ENCODE assay signal across 18 cellular contexts in the genomic region with DNA sequence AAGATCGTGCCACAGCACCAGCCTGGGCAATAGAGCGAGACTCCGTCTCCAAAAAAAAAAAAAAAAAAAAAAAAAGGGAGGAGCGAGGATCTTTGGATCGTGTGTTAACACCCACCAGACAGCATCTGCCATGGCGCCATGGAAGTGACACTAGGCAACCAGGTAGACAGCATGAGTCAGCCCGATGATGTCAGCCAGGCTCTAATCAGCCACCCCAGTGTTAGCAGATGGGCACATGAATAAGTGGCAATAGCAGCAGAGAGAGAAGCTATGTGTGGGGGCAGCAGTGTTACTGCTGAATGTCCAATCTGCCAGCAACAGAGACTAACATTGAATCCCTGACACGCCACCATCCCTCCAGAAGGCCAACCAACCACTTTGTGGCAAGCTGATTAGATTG.
DNase-seq lines count a peak whose midpoint lies in the region; ATAC-seq and TF ChIP-seq lines count a peak whose summit lies in the region.
"Had no signal": no experiment of that assay in that cellular context is flagged by ENCODE, and none has a peak within 500 bp of the region (broad histone marks: within the 10 kb centered on the region; RNA-seq: fewer than 3 reads in every experiment).

No MANE protein-coding gene starts in this region.

- no peaks in the 10 kb centered on the region for H3K4me1 ChIP-seq in HEK293 (ENCODE audit: control insufficient read depth, insufficient read depth, low read length)
- H3K4me1 ChIP-seq: HAP-1 had no signal

- DNase-seq in Ammon's horn (ENCODE audit: low spot score) (peak; percentile 60), head of caudate nucleus (peak in 34 of 42 donors; percentile 6 to 80 (median 41)), T-helper 2 cell (no peak), retina (no peak), NCI-H146 (lab: John Stamatoyannopoulos, UW) (no peak)
- DNase-seq: AML-193; CD4-positive, CD25-positive, alpha-beta regulatory T cell; Kasumi-1; NCI-H1417; NCI-H2227 treated with DMSO at 0.1 percent for 48 hours; NCI-H526 treated with DMSO at 0.1 percent for 48 hours; Right ventricle myocardium superior; SK-N-SH had no signal

- ATAC-seq in GM19023 (IDR thresholded peaks at IDR 0.05; ENCODE audit: unreplicated experiment) = no peak
- ATAC-seq: Panc1 had no signal

- no peak overlapping the region for H3K4me3 ChIP-seq in HEK293 (ENCODE audit: low read depth, low read length)
- H3K4me3 ChIP-seq: HAP-1 had no signal

- intact Hi-C loops in head of caudate nucleus (cut with DNase I) = no loop called here

- H3K9me3 ChIP-seq in HEK293 (ENCODE audit: control insufficient read depth, insufficient read depth, low read depth, low read length) = no peaks in the 10 kb centered on the region
- H3K9me3 ChIP-seq: HAP-1, SK-N-SH had no signal

- CTCF ChIA-PET in HEK293 (lab: Yijun Ruan, JAX) = interaction anchor here (0.6 to 1.3 kb wide), 3 partner anchors 10 to 1359 kb away, joined by 3 read pairs; no protein-coding TSS in a partner anchor

- H3K36me3 ChIP-seq in HEK293 (ENCODE audit: control insufficient read depth in 2 of 2, insufficient read depth in 1 of 2, low read length in 2 of 2) = no peaks in the 10 kb centered on the region
- H3K36me3 ChIP-seq: HAP-1 had no signal

- no peak for TF ChIP-seq CTCF in HEK293 (tag by site-specific recombination; IDR thresholded peaks at IDR 0.05)

- POLR2A ChIA-PET in HEK293 (lab: Yijun Ruan, JAX) = interaction anchor here (1.2 kb wide), 1 partner anchor 11 kb away, joined by 3 read pairs; no protein-coding TSS in a partner anchor

- H3K27ac ChIP-seq in HEK293 (ENCODE audit: extremely low read depth, low read depth, low read length) = no peak overlapping the region
- H3K27ac ChIP-seq in angular gyrus (ENCODE audit: low read depth, low read length) = peak overlapping the region; percentile 62

TF ChIP-seq in HEK293, 187 proteins besides CTCF, POLR2A, EP300 and RAD21:
- TF ChIP-seq ZNF629 (tag by site-specific recombination; IDR thresholded peaks at IDR 0.05) (peak; percentile 40), GLIS1 (tag by site-specific recombination; IDR thresholded peaks at IDR 0.05) (no peak), ZNF138 (tag by site-specific recombination; IDR thresholded peaks at IDR 0.05; ENCODE audit: borderline replicate concordance) (no peak), ZNF624 (tag by site-specific recombination; IDR thresholded peaks at IDR 0.05) (no peak), ZNF324 (tag by site-specific recombination; IDR thresholded peaks at IDR 0.05) (no peak), ZEB2 (tag by site-specific recombination; IDR thresholded peaks at IDR 0.05) (no peak), ZFP37 (tag by site-specific recombination; IDR thresholded peaks at IDR 0.05) (no peak), ZNF404 (tag by site-specific recombination; IDR thresholded peaks at IDR 0.05) (no peak), ZNF266 (tag by site-specific recombination; IDR thresholded peaks at IDR 0.05; ENCODE audit: low read depth) (no peak), ZNF664 (tag by site-specific recombination; IDR thresholded peaks at IDR 0.05) (no peak), ZNF416 (tag by site-specific recombination; IDR thresholded peaks at IDR 0.05) (no peak)
- TF ChIP-seq, protein P1, sequence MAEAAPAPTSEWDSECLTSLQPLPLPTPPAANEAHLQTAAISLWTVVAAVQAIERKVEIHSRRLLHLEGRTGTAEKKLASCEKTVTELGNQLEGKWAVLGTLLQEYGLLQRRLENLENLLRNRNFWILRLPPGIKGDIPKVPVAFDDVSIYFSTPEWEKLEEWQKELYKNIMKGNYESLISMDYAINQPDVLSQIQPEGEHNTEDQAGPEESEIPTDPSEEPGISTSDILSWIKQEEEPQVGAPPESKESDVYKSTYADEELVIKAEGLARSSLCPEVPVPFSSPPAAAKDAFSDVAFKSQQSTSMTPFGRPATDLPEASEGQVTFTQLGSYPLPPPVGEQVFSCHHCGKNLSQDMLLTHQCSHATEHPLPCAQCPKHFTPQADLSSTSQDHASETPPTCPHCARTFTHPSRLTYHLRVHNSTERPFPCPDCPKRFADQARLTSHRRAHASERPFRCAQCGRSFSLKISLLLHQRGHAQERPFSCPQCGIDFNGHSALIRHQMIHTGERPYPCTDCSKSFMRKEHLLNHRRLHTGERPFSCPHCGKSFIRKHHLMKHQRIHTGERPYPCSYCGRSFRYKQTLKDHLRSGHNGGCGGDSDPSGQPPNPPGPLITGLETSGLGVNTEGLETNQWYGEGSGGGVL (tag by site-specific recombination; IDR thresholded peaks at IDR 0.05) = 0 out of 2 replicates have a peak, but pooled peaks have one; percentile 12
- TF ChIP-seq, protein P2, sequence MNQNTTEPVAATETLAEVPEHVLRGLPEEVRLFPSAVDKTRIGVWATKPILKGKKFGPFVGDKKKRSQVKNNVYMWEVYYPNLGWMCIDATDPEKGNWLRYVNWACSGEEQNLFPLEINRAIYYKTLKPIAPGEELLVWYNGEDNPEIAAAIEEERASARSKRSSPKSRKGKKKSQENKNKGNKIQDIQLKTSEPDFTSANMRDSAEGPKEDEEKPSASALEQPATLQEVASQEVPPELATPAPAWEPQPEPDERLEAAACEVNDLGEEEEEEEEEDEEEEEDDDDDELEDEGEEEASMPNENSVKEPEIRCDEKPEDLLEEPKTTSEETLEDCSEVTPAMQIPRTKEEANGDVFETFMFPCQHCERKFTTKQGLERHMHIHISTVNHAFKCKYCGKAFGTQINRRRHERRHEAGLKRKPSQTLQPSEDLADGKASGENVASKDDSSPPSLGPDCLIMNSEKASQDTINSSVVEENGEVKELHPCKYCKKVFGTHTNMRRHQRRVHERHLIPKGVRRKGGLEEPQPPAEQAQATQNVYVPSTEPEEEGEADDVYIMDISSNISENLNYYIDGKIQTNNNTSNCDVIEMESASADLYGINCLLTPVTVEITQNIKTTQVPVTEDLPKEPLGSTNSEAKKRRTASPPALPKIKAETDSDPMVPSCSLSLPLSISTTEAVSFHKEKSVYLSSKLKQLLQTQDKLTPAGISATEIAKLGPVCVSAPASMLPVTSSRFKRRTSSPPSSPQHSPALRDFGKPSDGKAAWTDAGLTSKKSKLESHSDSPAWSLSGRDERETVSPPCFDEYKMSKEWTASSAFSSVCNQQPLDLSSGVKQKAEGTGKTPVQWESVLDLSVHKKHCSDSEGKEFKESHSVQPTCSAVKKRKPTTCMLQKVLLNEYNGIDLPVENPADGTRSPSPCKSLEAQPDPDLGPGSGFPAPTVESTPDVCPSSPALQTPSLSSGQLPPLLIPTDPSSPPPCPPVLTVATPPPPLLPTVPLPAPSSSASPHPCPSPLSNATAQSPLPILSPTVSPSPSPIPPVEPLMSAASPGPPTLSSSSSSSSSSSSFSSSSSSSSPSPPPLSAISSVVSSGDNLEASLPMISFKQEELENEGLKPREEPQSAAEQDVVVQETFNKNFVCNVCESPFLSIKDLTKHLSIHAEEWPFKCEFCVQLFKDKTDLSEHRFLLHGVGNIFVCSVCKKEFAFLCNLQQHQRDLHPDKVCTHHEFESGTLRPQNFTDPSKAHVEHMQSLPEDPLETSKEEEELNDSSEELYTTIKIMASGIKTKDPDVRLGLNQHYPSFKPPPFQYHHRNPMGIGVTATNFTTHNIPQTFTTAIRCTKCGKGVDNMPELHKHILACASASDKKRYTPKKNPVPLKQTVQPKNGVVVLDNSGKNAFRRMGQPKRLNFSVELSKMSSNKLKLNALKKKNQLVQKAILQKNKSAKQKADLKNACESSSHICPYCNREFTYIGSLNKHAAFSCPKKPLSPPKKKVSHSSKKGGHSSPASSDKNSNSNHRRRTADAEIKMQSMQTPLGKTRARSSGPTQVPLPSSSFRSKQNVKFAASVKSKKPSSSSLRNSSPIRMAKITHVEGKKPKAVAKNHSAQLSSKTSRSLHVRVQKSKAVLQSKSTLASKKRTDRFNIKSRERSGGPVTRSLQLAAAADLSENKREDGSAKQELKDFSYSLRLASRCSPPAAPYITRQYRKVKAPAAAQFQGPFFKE (tag by site-specific recombination; IDR thresholded peaks at IDR 0.05; ENCODE audit: borderline replicate concordance) = no peak

Comparison
In these comparisons a context has a peak if more than half of its experiments do, and no peak if none do; other contexts are left out.
1. DNase-seq: peak in Ammon's horn (single experiment) and head of caudate nucleus (34 of 42); none in T-helper 2 cell (0 of 5), retina (single experiment) and NCI-H146 (single experiment).